ENCODE assay signal across 20 cellular contexts in the genomic region with DNA sequence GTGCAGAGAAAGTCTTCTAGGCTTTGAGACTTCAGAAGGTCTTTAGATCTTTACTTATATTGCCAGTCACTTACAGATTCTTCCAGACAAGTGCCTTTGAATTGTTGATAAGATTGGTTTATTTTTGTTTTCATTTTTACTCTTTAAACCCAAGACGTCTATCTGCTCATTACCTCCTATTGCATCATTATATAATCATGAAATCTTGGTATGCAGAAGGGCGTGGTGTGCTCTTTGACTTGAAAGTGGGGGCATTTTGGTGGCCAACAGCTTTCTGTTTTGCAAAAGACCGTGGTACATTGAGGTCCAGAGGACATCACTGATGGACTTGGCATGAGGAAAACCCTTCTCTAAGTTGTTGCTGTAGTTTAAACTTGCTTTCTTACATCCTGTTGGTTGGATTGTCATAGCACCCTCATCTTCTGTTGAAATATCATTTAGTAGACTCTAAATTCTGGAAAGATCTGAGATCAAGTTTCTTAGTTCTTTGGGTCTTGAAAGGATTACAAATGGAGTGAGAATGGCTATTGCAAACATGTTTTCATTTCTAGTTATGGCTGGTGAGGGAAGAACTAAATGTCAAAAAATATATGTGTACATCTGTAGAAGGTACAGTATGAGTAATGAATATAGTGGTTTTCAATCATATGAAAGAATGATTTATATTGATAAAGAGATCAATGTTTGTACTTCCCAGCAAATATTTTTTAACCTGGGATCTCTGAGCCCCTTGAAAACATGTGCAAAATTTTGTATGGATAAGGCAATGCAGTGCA.
DNase-seq lines count a peak whose midpoint lies in the region; ATAC-seq, FAIRE-seq and TF ChIP-seq lines count a peak whose summit lies in the region.
"Had no signal": no experiment of that assay in that cellular context is flagged by ENCODE, and none has a peak within 500 bp of the region (broad histone marks: within the 10 kb centered on the region; RNA-seq: fewer than 3 reads in every experiment).

No MANE protein-coding gene starts in this region.

- no peak for DNase-seq in stimulated activated naive CD8-positive, alpha-beta T cell treated with anti-CD3 and anti-CD28 coated beads, Interleukin-15, amount 100 ng/mL, for 72 hours
- DNase-seq in stimulated activated naive CD8-positive, alpha-beta T cell treated with anti-CD3 and anti-CD28 coated beads, Interleukin-15, Interleukin-2, amounts not matched to agents 100 U/mL and 50 U/mL, for 24 hours: no peak
- DNase-seq in adipocyte (ENCODE audit: low read depth): peak; percentile 35
- peak; percentile 2 to 36 for DNase-seq in erythroblast (lab: John Stamatoyannopoulos, UW)
- DNase-seq in gastrocnemius medialis: no peak
- no peak for DNase-seq in NCI-H526 (lab: John Stamatoyannopoulos, UW)
- DNase-seq in kidney: no peak
- no peak for DNase-seq in stimulated activated CD4-positive, alpha-beta T cell treated with anti-CD3 and anti-CD28 coated beads, Interleukin-4, amount 100 ng/mL, for 24 hours
- DNase-seq: CD8-positive, alpha-beta memory T cell; GF-D8; Karpas-422; MV-4-11; NCI-H2029 treated with DMSO at 0.1 percent for 48 hours; NCI-H226; NCI-H510A treated with DMSO at 0.1 percent for 48 hours; SJCRH30 had no signal

- no peak for ATAC-seq in stimulated activated naive CD8-positive, alpha-beta T cell treated with anti-CD3 and anti-CD28 coated beads, Interleukin-15, amount 100 ng/mL, for 72 hours
- ATAC-seq in stimulated activated naive CD8-positive, alpha-beta T cell treated with anti-CD3 and anti-CD28 coated beads, Interleukin-15, Interleukin-2, amounts not matched to agents 100 U/mL and 50 U/mL, for 24 hours: no peak
- ATAC-seq in gastrocnemius medialis: no peak

- H3K27me3 ChIP-seq in adipocyte (replicated peaks; ENCODE audit: control insufficient read depth, insufficient read depth, low read length) (no peaks in the 10 kb centered on the region), gastrocnemius medialis (no peaks in the 10 kb centered on the region)
- H3K27me3 ChIP-seq: SJCRH30 had no signal

- no peak overlapping the region for H3K4me3 ChIP-seq in adipocyte (ENCODE audit: low read length)
- H3K4me3 ChIP-seq in gastrocnemius medialis: no peak overlapping the region
- no peak overlapping the region for H3K4me3 ChIP-seq in kidney (ENCODE audit: low read length in 2 of 2)
- H3K4me3 ChIP-seq: SJCRH30 had no signal

- TF ChIP-seq CTCF in gastrocnemius medialis (IDR thresholded peaks at IDR 0.05 in 4 of 5, conservative IDR thresholded peaks at IDR 0.05 in 1 of 5): no peak
- TF ChIP-seq CTCF in kidney (IDR thresholded peaks at IDR 0.05; ENCODE audit: borderline replicate concordance, extremely low read depth, insufficient read depth): no peak

- intact Hi-C loops in gastrocnemius medialis (cut with DNase I; ENCODE audit: low total_unique reads): no loop called here
- intact Hi-C loops in kidney (cut with DNase I): no loop called here

- H3K4me1 ChIP-seq in adipocyte (ENCODE audit: control insufficient read depth, insufficient read depth, low read length): peaks cover 10% of the 10 kb centered on the region
- H3K4me1 ChIP-seq in gastrocnemius medialis: no peaks in the 10 kb centered on the region
- no peaks in the 10 kb centered on the region for H3K4me1 ChIP-seq in kidney (ENCODE audit: control insufficient read depth in 1 of 2, insufficient read depth in 1 of 2, low read depth in 1 of 2, low read length in 2 of 2)
- H3K4me1 ChIP-seq: SJCRH30 had no signal

- H3K9me3 ChIP-seq in adipocyte (ENCODE audit: control insufficient read depth, low read length) (no peaks in the 10 kb centered on the region), gastrocnemius medialis (no peaks in the 10 kb centered on the region), kidney (ENCODE audit: control insufficient read depth in 1 of 2, low read length in 2 of 2) (no peaks in the 10 kb centered on the region)
- H3K9me3 ChIP-seq: SJCRH30 had no signal

- H3K27me3 Mint-ChIP-seq in stimulated activated naive CD8-positive, alpha-beta T cell treated with anti-CD3 and anti-CD28 coated beads, Interleukin-15, amount 100 ng/mL, for 72 hours: peaks cover 23% of the 10 kb centered on the region

- H3K27ac ChIP-seq in gastrocnemius medialis: no peak overlapping the region
- H3K27ac ChIP-seq in kidney (ENCODE audit: low read depth in 2 of 2, low read length in 2 of 2): no peak overlapping the region
- H3K27ac ChIP-seq: C4-2B, SJCRH30 had no signal

- TF ChIP-seq POLR2A in erythroblast (IDR thresholded peaks at IDR 0.05; ENCODE audit: low read length) (no peak), gastrocnemius medialis (IDR thresholded peaks at IDR 0.05) (no peak)

- FAIRE-seq in kidney (lab: Jason Lieb, UNC): no peak
- FAIRE-seq: GM19239, H54, RCC 7860 had no signal

- H3K4me1 Mint-ChIP-seq in stimulated activated naive CD8-positive, alpha-beta T cell treated with anti-CD3 and anti-CD28 coated beads, Interleukin-15, amount 100 ng/mL, for 72 hours: no peaks in the 10 kb centered on the region
- H3K4me1 Mint-ChIP-seq: CD8-positive, alpha-beta memory T cell had no signal

- H3K9ac ChIP-seq in adipocyte (ENCODE audit: low read length) (no peak overlapping the region), kidney (ENCODE audit: low read length in 2 of 2) (no peak overlapping the region)

- in situ Hi-C loops in gastrocnemius medialis (cut with MboI; ENCODE audit: low sequenced_read_pairs in 4 of 4): no loop called here

- no peaks in the 10 kb centered on the region for H3K9me3 Mint-ChIP-seq in stimulated activated naive CD8-positive, alpha-beta T cell treated with anti-CD3 and anti-CD28 coated beads, Interleukin-15, amount 100 ng/mL, for 72 hours

- peak overlapping the region; percentile 42 to 87 for H3K27ac Mint-ChIP-seq in stimulated activated naive CD8-positive, alpha-beta T cell treated with anti-CD3 and anti-CD28 coated beads, Interleukin-15, amount 100 ng/mL, for 72 hours

- no peak overlapping the region for H3K4me3 Mint-ChIP-seq in stimulated activated naive CD8-positive, alpha-beta T cell treated with anti-CD3 and anti-CD28 coated beads, Interleukin-15, amount 100 ng/mL, for 72 hours
- H3K4me3 Mint-ChIP-seq: CD8-positive, alpha-beta memory T cell had no signal

- H3K36me3 ChIP-seq in adipocyte (ENCODE audit: control insufficient read depth, insufficient read depth, low read length, severe bottlenecking) (no peaks in the 10 kb centered on the region), gastrocnemius medialis (no peaks in the 10 kb centered on the region), kidney (ENCODE audit: control insufficient read depth in 1 of 2, insufficient read depth in 2 of 2, low read length in 2 of 2) (no peaks in the 10 kb centered on the region)
- H3K36me3 ChIP-seq: SJCRH30 had no signal

Comparison
In these comparisons a context has a peak if more than half of its experiments do, and no peak if none do; other contexts are left out.
1. DNase-seq: peak in adipocyte (single experiment) and erythroblast (2 of 2); none in stimulated activated naive CD8-positive, alpha-beta T cell treated with anti-CD3 and anti-CD28 coated beads, Interleukin-15, amount 100 ng/mL, for 72 hours (0 of 2), stimulated activated naive CD8-positive, alpha-beta T cell treated with anti-CD3 and anti-CD28 coated beads, Interleukin-15, Interleukin-2, amounts not matched to agents 100 U/mL and 50 U/mL, for 24 hours (single experiment), gastrocnemius medialis (0 of 2), NCI-H526 (0 of 2), kidney (single experiment) and stimulated activated CD4-positive, alpha-beta T cell treated with anti-CD3 and anti-CD28 coated beads, Interleukin-4, amount 100 ng/mL, for 24 hours (single experiment).